Comparison of ENCODE assay signal across 8 cellular contexts in genomic region chr11:110428956-110429613, GRCh38. TPM values are rescaled to one million over a fixed set of nuclear protein-coding genes. Genes with fewer than 3 reads are reported as not detected.
DNase-seq lines count a peak whose midpoint lies in the region; ATAC-seq and TF ChIP-seq lines count a peak whose summit lies in the region.

No MANE protein-coding gene starts in this region.

- H4K20me1 ChIP-seq in MM.1S (ENCODE audit: insufficient read depth, low read length) = 0 out of 2 replicates have a peak, but pooled peaks cover 4% of the 10 kb centered on the region

- H2AFZ ChIP-seq in MM.1S (ENCODE audit: low read length) = peak overlapping the region; percentile 70
- peak overlapping the region; percentile 89 for H2AFZ ChIP-seq in neuron (ENCODE audit: low read depth, low read length)

- H3K4me3 Mint-ChIP-seq in CD4-positive, alpha-beta T cell = peak overlapping the region; percentile 80

- peak overlapping the region; percentile 68; the same call in 1 of the 2 replicates for H3K9ac ChIP-seq in MM.1S (ENCODE audit: low read length)

- H3K79me2 ChIP-seq in MM.1S (ENCODE audit: low read length) = peaks cover 39% of the 10 kb centered on the region

- DNase-seq in CD4-positive, alpha-beta T cell = no peak
- DNase-seq in MM.1S (peak; percentile 34), coronary artery (ENCODE audit: low spot score) (no peak), superior temporal gyrus (ENCODE audit: extremely low spot score) (no peak), HT-29 (ENCODE audit: low spot score) (no peak)

- H3K36me3 Mint-ChIP-seq in CD4-positive, alpha-beta T cell (ENCODE audit: low read depth) = peaks cover 13% of the 10 kb centered on the region

- peaks cover 16% of the 10 kb centered on the region for H3F3A ChIP-seq in MM.1S (ENCODE audit: insufficient read depth, low read length)

- H3K27ac ChIP-seq in CD4-positive, alpha-beta T cell (ENCODE audit: low read depth, low read length) = peak overlapping the region; percentile 70
- peak overlapping the region; percentile 77; the same call in 1 of the 2 replicates for H3K27ac ChIP-seq in MM.1S (ENCODE audit: low read length)
- peak overlapping the region; percentile 79 to 95 for H3K27ac ChIP-seq in coronary artery

- H3K4me3 ChIP-seq in MM.1S (ENCODE audit: low read length) = peak overlapping the region; percentile 81
- peak overlapping the region; percentile 77 for H3K4me3 ChIP-seq in coronary artery
- H3K4me3 ChIP-seq in neuron (ENCODE audit: low read length) = peak overlapping the region; percentile 94

- CTCF ChIA-PET in CD4-positive, alpha-beta T cell (lab: Charles Lee) = interaction anchor here (0.7 to 2.9 kb wide), 8 partner anchors 10 to 233 kb away, joined by 3 to 21 read pairs (median 3); partner anchors contain the start of gene RDX

- peak overlapping the region; percentile 84 for H3K27ac Mint-ChIP-seq in CD4-positive, alpha-beta T cell

- H3K9me3 Mint-ChIP-seq in CD4-positive, alpha-beta T cell = no peaks in the 10 kb centered on the region

- peaks cover 50% of the 10 kb centered on the region for H3K4me1 Mint-ChIP-seq in CD4-positive, alpha-beta T cell (ENCODE audit: low read depth)

- peak; percentile 26 for ATAC-seq in CD4-positive, alpha-beta T cell (ENCODE audit: poor library complexity)
- ATAC-seq in HG03175 (IDR thresholded peaks at IDR 0.05; ENCODE audit: unreplicated experiment) = no peak
- no peak for ATAC-seq in GM21381 (IDR thresholded peaks at IDR 0.05; ENCODE audit: unreplicated experiment)

- no peaks in the 10 kb centered on the region for H3K9me3 ChIP-seq in CD4-positive, alpha-beta T cell (ENCODE audit: control insufficient read depth, low read length)
- no peaks in the 10 kb centered on the region for H3K9me3 ChIP-seq in MM.1S (replicated peaks; ENCODE audit: insufficient read depth, low read length)
- H3K9me3 ChIP-seq in neuron (ENCODE audit: low read length) = no peaks in the 10 kb centered on the region

- no peaks in the 10 kb centered on the region for H3K27me3 Mint-ChIP-seq in CD4-positive, alpha-beta T cell

- H3K4me1 ChIP-seq in MM.1S (ENCODE audit: low read length) (peaks cover 11% of the 10 kb centered on the region), neuron (ENCODE audit: insufficient read depth, low read length) (peaks cover 22% of the 10 kb centered on the region)

- POLR2A ChIA-PET in CD4-positive, alpha-beta T cell (lab: Charles Lee) = interaction anchor here (0.7 to 2.1 kb wide), 14 partner anchors 16 to 1442 kb away, joined by 3 to 9 read pairs (median 4); partner anchors contain the start of genes ALG9, POU2AF1 and RDX

- H3K36me3 ChIP-seq in MM.1S (replicated peaks; ENCODE audit: insufficient read depth, low read length) (no peaks in the 10 kb centered on the region), neuron (ENCODE audit: insufficient read depth, low read length) (no peaks in the 10 kb centered on the region)

- TF ChIP-seq CTCF in CD4-positive, alpha-beta T cell (IDR thresholded peaks at IDR 0.05) = no peak
- no peak for TF ChIP-seq CTCF in MM.1S (IDR thresholded peaks at IDR 0.05; ENCODE audit: low read length)
- no peak for TF ChIP-seq CTCF in coronary artery (IDR thresholded peaks at IDR 0.05)

- H3K9me2 ChIP-seq in MM.1S (replicated peaks; ENCODE audit: insufficient read depth, low read length) = no peaks in the 10 kb centered on the region

- H3K4me2 ChIP-seq in MM.1S (ENCODE audit: low read depth, low read length) = peak overlapping the region; percentile 79

- no peaks in the 10 kb centered on the region for H3K27me3 ChIP-seq in CD4-positive, alpha-beta T cell (ENCODE audit: control insufficient read depth, insufficient read depth, low read length)
- no peaks in the 10 kb centered on the region for H3K27me3 ChIP-seq in MM.1S (replicated peaks; ENCODE audit: insufficient read depth, low read length)
- no peaks in the 10 kb centered on the region for H3K27me3 ChIP-seq in neuron (ENCODE audit: insufficient read depth, low read length)

- intact Hi-C loops in CD4-positive, alpha-beta T cell (cut with DNase I, micrococcal nuclease) = loop anchor here in 1 of 2 experiments (10.0 kb wide), 1 partner anchor 1176 kb away; the partner anchor contains the start of gene SIK2

RNA-seq across cellular contexts. Expression of gene FDX1, which starts 0.7 kb away (rescaled TPM):
- 10 to 100 TPM; 10.2 to 10.6 TPM for total RNA-seq in CD4-positive, alpha-beta T cell
- total RNA-seq in HT-29 (2014; rRNA removed; shearing (Covaris generic)) = 5.3 and 7.5 TPM in 2 replicates
